ENCODE assay signal across 24 cellular contexts in genomic region chr9:113486327-113486726, GRCh38. TPM values are rescaled to one million over a fixed set of nuclear protein-coding genes. Genes with fewer than 3 reads are reported as not detected.
DNase-seq lines count a peak whose midpoint lies in the region; TF ChIP-seq lines count a peak whose summit lies in the region.
"Had no signal": no experiment of that assay in that cellular context is flagged by ENCODE, and none has a peak within 500 bp of the region (broad histone marks: within the 10 kb centered on the region; RNA-seq: fewer than 3 reads in every experiment).

No MANE protein-coding gene starts in this region.

- H3K9ac ChIP-seq in stomach smooth muscle (ENCODE audit: low read length in 2 of 2): no peak overlapping the region
- H3K9ac ChIP-seq: BLaER1 had no signal

- no peak for TF ChIP-seq CTCF in VCaP (conservative IDR thresholded peaks at IDR 0.05)

- no peak overlapping the region for H3K4me3 ChIP-seq in stomach smooth muscle (ENCODE audit: low read length in 2 of 2)
- H3K4me3 ChIP-seq: BLaER1 had no signal

- H3K9me3 ChIP-seq in stomach smooth muscle (ENCODE audit: control insufficient read depth in 2 of 2, low read length in 2 of 2): no peaks in the 10 kb centered on the region
- H3K9me3 ChIP-seq: BLaER1 had no signal

- CTCF ChIA-PET in activated naive CD4-positive, alpha-beta T cell treated with anti-CD3 and anti-CD28 coated beads, Interleukin-2, amount 10 ng/mL, durations not matched to agents 7 days and 5 days (lab: Charles Lee): interaction anchor here (0.7 to 1.0 kb wide), 3 partner anchors 12 to 255 kb away, joined by 3 to 4 read pairs (median 3); no protein-coding TSS in a partner anchor
- CTCF ChIA-PET in activated naive CD4-positive, alpha-beta T cell treated with anti-CD3 and anti-CD28 coated beads for 36 hours (lab: Charles Lee): no interaction called here

- no peaks in the 10 kb centered on the region for H3K27me3 ChIP-seq in stomach smooth muscle (ENCODE audit: control insufficient read depth in 1 of 2, insufficient read depth in 2 of 2, low read length in 2 of 2)
- H3K27me3 ChIP-seq: BLaER1 had no signal

- H3K4me3 Mint-ChIP-seq in activated naive CD4-positive, alpha-beta T cell treated with anti-CD3 and anti-CD28 coated beads, Interleukin-2, amount 10 ng/mL, durations not matched to agents 7 days and 5 days: no peak overlapping the region
- no peak overlapping the region for H3K4me3 Mint-ChIP-seq in activated naive CD4-positive, alpha-beta T cell treated with anti-CD3 and anti-CD28 coated beads for 36 hours
- H3K4me3 Mint-ChIP-seq: CD4-positive, alpha-beta T cell; HFFc6; IgD-negative memory B cell had no signal

- intact Hi-C loops in activated naive CD4-positive, alpha-beta T cell treated with anti-CD3 and anti-CD28 coated beads for 36 hours (cut with micrococcal nuclease): no loop called here

- no peaks in the 10 kb centered on the region for H3K9me3 Mint-ChIP-seq in activated naive CD4-positive, alpha-beta T cell treated with anti-CD3 and anti-CD28 coated beads, Interleukin-2, amount 10 ng/mL, durations not matched to agents 7 days and 5 days
- no peaks in the 10 kb centered on the region for H3K9me3 Mint-ChIP-seq in activated naive CD4-positive, alpha-beta T cell treated with anti-CD3 and anti-CD28 coated beads for 36 hours
- H3K9me3 Mint-ChIP-seq: CD4-positive, alpha-beta T cell; HFFc6; IgD-negative memory B cell had no signal

- peaks cover 0 to 7% of the 10 kb centered on the region in 2 donors for H3K36me3 ChIP-seq in stomach smooth muscle (ENCODE audit: control insufficient read depth in 2 of 2, insufficient read depth in 2 of 2, low read length in 2 of 2)
- H3K36me3 ChIP-seq: BLaER1 had no signal

- no peaks in the 10 kb centered on the region for H3K36me3 Mint-ChIP-seq in activated naive CD4-positive, alpha-beta T cell treated with anti-CD3 and anti-CD28 coated beads, Interleukin-2, amount 10 ng/mL, durations not matched to agents 7 days and 5 days
- H3K36me3 Mint-ChIP-seq in activated naive CD4-positive, alpha-beta T cell treated with anti-CD3 and anti-CD28 coated beads for 36 hours (ENCODE audit: low read depth): no peaks in the 10 kb centered on the region
- H3K36me3 Mint-ChIP-seq: IgD-negative memory B cell had no signal

- peaks cover 11% of the 10 kb centered on the region for H3K27me3 Mint-ChIP-seq in activated naive CD4-positive, alpha-beta T cell treated with anti-CD3 and anti-CD28 coated beads, Interleukin-2, amount 10 ng/mL, durations not matched to agents 7 days and 5 days
- H3K27me3 Mint-ChIP-seq in activated naive CD4-positive, alpha-beta T cell treated with anti-CD3 and anti-CD28 coated beads for 36 hours (ENCODE audit: low read depth): no peaks in the 10 kb centered on the region
- H3K27me3 Mint-ChIP-seq: CD4-positive, alpha-beta T cell; IgD-negative memory B cell had no signal

- DNase-seq in activated naive CD4-positive, alpha-beta T cell treated with anti-CD3 and anti-CD28 coated beads, Interleukin-2, amount 10 ng/mL, durations not matched to agents 7 days and 5 days: peak; percentile 10
- DNase-seq in activated naive CD4-positive, alpha-beta T cell treated with anti-CD3 and anti-CD28 coated beads for 36 hours: no peak
- peak; percentile 53 for DNase-seq in mesenteric fat pad (ENCODE audit: low spot score)
- no peak for DNase-seq in NCI-H1436 treated with DMSO at 0.1 percent for 48 hours (lab: John Stamatoyannopoulos, UW)
- DNase-seq in HuH-7 (ENCODE audit: low spot score): no peak
- no peak for DNase-seq in NCI-H345 (lab: John Stamatoyannopoulos, UW)
- DNase-seq: ACHN; CD4-positive, alpha-beta T cell; COR-L47; DMS79 treated with DMSO at 0.1 percent for 48 hours; H7; HFFc6; NCI-H1105; NCI-H1694; NCI-H2081 treated with DMSO at 0.1 percent for 48 hours; NCI-H2171 treated with DMSO at 0.1 percent for 48 hours; NCI-H446; NCI-H526; OCI-M1 had no signal

- peaks cover 55% of the 10 kb centered on the region for H3K4me1 ChIP-seq in stomach smooth muscle (ENCODE audit: control insufficient read depth, insufficient read depth, low read length)

- H3K4me1 Mint-ChIP-seq in activated naive CD4-positive, alpha-beta T cell treated with anti-CD3 and anti-CD28 coated beads, Interleukin-2, amount 10 ng/mL, durations not matched to agents 7 days and 5 days: no peaks in the 10 kb centered on the region
- H3K4me1 Mint-ChIP-seq in activated naive CD4-positive, alpha-beta T cell treated with anti-CD3 and anti-CD28 coated beads for 36 hours (ENCODE audit: low read depth): no peaks in the 10 kb centered on the region
- H3K4me1 Mint-ChIP-seq: IgD-negative memory B cell had no signal

- H3K27ac ChIP-seq in VCaP (peak overlapping the region; percentile 93; the same call in 1 of the 2 replicates), stomach smooth muscle (ENCODE audit: low read length) (peak overlapping the region; percentile 86)
- H3K27ac ChIP-seq: 22Rv1, BLaER1 had no signal

- H3K27ac Mint-ChIP-seq in activated naive CD4-positive, alpha-beta T cell treated with anti-CD3 and anti-CD28 coated beads, Interleukin-2, amount 10 ng/mL, durations not matched to agents 7 days and 5 days: no peak overlapping the region
- H3K27ac Mint-ChIP-seq in activated naive CD4-positive, alpha-beta T cell treated with anti-CD3 and anti-CD28 coated beads for 36 hours: no peak overlapping the region
- H3K27ac Mint-ChIP-seq: CD4-positive, alpha-beta T cell; IgD-negative memory B cell had no signal

RNA-seq across cellular contexts. Expression of gene RGS3, which starts 22.8 kb away (rescaled TPM):
- 10 to 100 TPM; 11.9 to 12.6 TPM for total RNA-seq in activated naive CD4-positive, alpha-beta T cell treated with anti-CD3 and anti-CD28 coated beads for 36 hours
- total RNA-seq in mesenteric fat pad: 116 TPM

Comparison
In these comparisons a context has a peak if more than half of its experiments do, and no peak if none do; other contexts are left out.
1. DNase-seq: peak in activated naive CD4-positive, alpha-beta T cell treated with anti-CD3 and anti-CD28 coated beads, Interleukin-2, amount 10 ng/mL, durations not matched to agents 7 days and 5 days (single experiment) and mesenteric fat pad (single experiment); none in activated naive CD4-positive, alpha-beta T cell treated with anti-CD3 and anti-CD28 coated beads for 36 hours (single experiment), NCI-H1436 treated with DMSO at 0.1 percent for 48 hours (single experiment), HuH-7 (single experiment) and NCI-H345 (single experiment).